Comparison of ENCODE assay signal across 21 cellular contexts in genomic region chr19:39146091-39146490, GRCh38. TPM values are rescaled to one million over a fixed set of nuclear protein-coding genes. Genes with fewer than 3 reads are reported as not detected.
DNase-seq lines count a peak whose midpoint lies in the region; ATAC-seq and TF ChIP-seq lines count a peak whose summit lies in the region.
"Had no signal": no experiment of that assay in that cellular context is flagged by ENCODE, and none has a peak within 500 bp of the region (broad histone marks: within the 10 kb centered on the region; RNA-seq: fewer than 3 reads in every experiment).

No MANE protein-coding gene starts in this region.

- H2AFZ ChIP-seq in GM23338 = no peak overlapping the region

- H3K27me3 Mint-ChIP-seq in GM23338 (ENCODE audit: insufficient read depth, low read depth, poor library complexity) = peaks cover 13% of the 10 kb centered on the region
- no peaks in the 10 kb centered on the region for H3K27me3 Mint-ChIP-seq in mesothelial cell of epicardium (ENCODE audit: low read depth)
- H3K27me3 Mint-ChIP-seq: naive thymus-derived CD8-positive, alpha-beta T cell; T-cell had no signal

- H3K27ac Mint-ChIP-seq in GM23338 = no peak overlapping the region
- peak overlapping the region; percentile 95 for H3K27ac Mint-ChIP-seq in mesothelial cell of epicardium
- H3K27ac Mint-ChIP-seq: dendritic cell treated with granulocyte-macrophage colony-stimulating factor and Interleukin-4, amounts not matched to agents 40 ng/mL and 50 ng/mL, for 4 days; T-cell had no signal

- peaks cover 72% of the 10 kb centered on the region for H3K79me2 ChIP-seq in GM23338 (replicated peaks; ENCODE audit: insufficient read depth)

- H3F3A ChIP-seq in GM23338 (replicated peaks; ENCODE audit: low read depth) = peaks cover 15% of the 10 kb centered on the region; the same call in 1 of the 2 replicates

- DNase-seq in GM23338 (ENCODE audit: low spot score) (no peak), mesothelial cell of epicardium (ENCODE audit: low spot score in 2 of 2, unreplicated experiment in 2 of 2) (no peak), testis (no peak), NCI-H2196 treated with DMSO at 0.1 percent for 48 hours (lab: John Stamatoyannopoulos, UW; ENCODE audit: unreplicated experiment) (no peak), NCI-H510A treated with DMSO at 0.1 percent for 48 hours (lab: John Stamatoyannopoulos, UW) (no peak), NCI-H2081 treated with DMSO at 0.1 percent for 48 hours (lab: John Stamatoyannopoulos, UW) (no peak)
- DNase-seq: activated effector memory CD4-positive, alpha-beta T cell treated with Interleukin-2 at 50 U/mL for 16 hours; COR-L47; left cardiac atrium; naive thymus-derived CD8-positive, alpha-beta T cell; NCI-H1092 treated with DMSO at 0.1 percent for 48 hours; T-cell had no signal

- H3K4me3 Mint-ChIP-seq in GM23338 = no peak overlapping the region
- no peak overlapping the region for H3K4me3 Mint-ChIP-seq in mesothelial cell of epicardium
- H3K4me3 Mint-ChIP-seq: dendritic cell treated with granulocyte-macrophage colony-stimulating factor and Interleukin-4, amounts not matched to agents 40 ng/mL and 50 ng/mL, for 4 days; naive thymus-derived CD8-positive, alpha-beta T cell; T-cell had no signal

- H3K9me3 Mint-ChIP-seq in GM23338 (0 out of 3 replicates have a peak, but pooled peaks cover 6% of the 10 kb centered on the region), mesothelial cell of epicardium (peaks cover 2% of the 10 kb centered on the region)
- H3K9me3 Mint-ChIP-seq: dendritic cell treated with granulocyte-macrophage colony-stimulating factor and Interleukin-4, amounts not matched to agents 40 ng/mL and 50 ng/mL, for 4 days; T-cell had no signal

- H3K27ac ChIP-seq in GM23338 (ENCODE audit: low read depth) = no peak overlapping the region
- H3K27ac ChIP-seq in testis = peak overlapping the region; percentile 50 to 55
- H3K27ac ChIP-seq: KMS-11 had no signal

- no peak for TF ChIP-seq CTCF in GM23338 (conservative IDR thresholded peaks at IDR 0.05; ENCODE audit: low read depth in 2 of 2)
- no peak for TF ChIP-seq CTCF in mesothelial cell of epicardium (IDR thresholded peaks at IDR 0.05; ENCODE audit: unreplicated experiment)
- no peak for TF ChIP-seq CTCF in testis (IDR thresholded peaks at IDR 0.05)

- H3K9me3 ChIP-seq in endocrine pancreas (ENCODE audit: control insufficient read depth, low read length) (no peaks in the 10 kb centered on the region), testis (no peaks in the 10 kb centered on the region)

- H3K4me2 ChIP-seq in GM23338 = peak overlapping the region; percentile 65
- H3K4me2 ChIP-seq: KMS-11 had no signal

- intact Hi-C loops in testis (cut with DNase I; ENCODE audit: low total_unique reads) = no loop called here

- H3K4me1 Mint-ChIP-seq in GM23338 (peaks cover 59% of the 10 kb centered on the region), mesothelial cell of epicardium (peaks cover 44% of the 10 kb centered on the region)

- peaks cover 34% of the 10 kb centered on the region for H3K4me1 ChIP-seq in GM23338 (ENCODE audit: insufficient read depth)
- H3K4me1 ChIP-seq in endocrine pancreas (ENCODE audit: control insufficient read depth, insufficient read depth, low read length) = peaks cover 4% of the 10 kb centered on the region
- H3K4me1 ChIP-seq in testis = peaks cover 27% of the 10 kb centered on the region

- no peaks in the 10 kb centered on the region for H3K36me3 ChIP-seq in GM23338 (ENCODE audit: insufficient read depth)
- H3K36me3 ChIP-seq in endocrine pancreas (ENCODE audit: control insufficient read depth, insufficient read depth, low read length) = no peaks in the 10 kb centered on the region
- no peaks in the 10 kb centered on the region for H3K36me3 ChIP-seq in testis (ENCODE audit: low read depth, missing control alignments)

- H3K4me3 ChIP-seq in GM23338 (no peak overlapping the region), endocrine pancreas (ENCODE audit: control insufficient read depth, insufficient read depth, low read length) (no peak overlapping the region), testis (no peak overlapping the region)
- H3K4me3 ChIP-seq: GM12878 had no signal

- TF ChIP-seq POLR2A in testis (IDR thresholded peaks at IDR 0.05) = no peak

- ATAC-seq in GM23338 = no peak
- no peak for ATAC-seq in GM18517 (IDR thresholded peaks at IDR 0.05; ENCODE audit: unreplicated experiment)
- ATAC-seq: GM12878; naive thymus-derived CD8-positive, alpha-beta T cell had no signal

- peak overlapping the region; percentile 55 for H3K9ac ChIP-seq in endocrine pancreas (ENCODE audit: control insufficient read depth, insufficient read depth, low read length)
- H3K9ac ChIP-seq: KMS-11 had no signal

- H3K9me2 ChIP-seq in GM23338 (ENCODE audit: insufficient read depth) = no peaks in the 10 kb centered on the region

- peaks cover 10% of the 10 kb centered on the region for H3K36me3 Mint-ChIP-seq in GM23338 (ENCODE audit: low read depth)
- H3K36me3 Mint-ChIP-seq in mesothelial cell of epicardium = peaks cover 11% of the 10 kb centered on the region

- H3K27me3 ChIP-seq in GM23338 (ENCODE audit: insufficient read depth) = no peaks in the 10 kb centered on the region
- no peaks in the 10 kb centered on the region for H3K27me3 ChIP-seq in endocrine pancreas (ENCODE audit: control insufficient read depth, insufficient read depth, low read length)
- no peaks in the 10 kb centered on the region for H3K27me3 ChIP-seq in testis

- H4K20me1 ChIP-seq in GM23338 (replicated peaks; ENCODE audit: insufficient read depth) = peaks cover 19% of the 10 kb centered on the region

- WGBS in testis, 2 donors = 100% methylated on average over 1 of the region's 1 CpG

TF ChIP-seq in GM23338, 12 proteins besides CTCF, POLR2A, EP300 and RAD21 (continues in another document):
- TF ChIP-seq ZNF331 (CRISPR knock-in tag; IDR thresholded peaks at IDR 0.05; ENCODE audit: low read depth) = no peak

RNA-seq across cellular contexts. Expression of gene PAK4, which starts 20.5 kb away (rescaled TPM):
- total RNA-seq in GM23338 (2014; rRNA removed; shearing (Covaris generic)) = 31.7 and 35.4 TPM in 2 replicates
- polyA plus RNA-seq in GM23338 (2016; fragmentation: Nextera tagmentation; extraction: Ambion mirVana) (28.3 and 28.7 TPM in 2 replicates), testis (ENCODE audit: insufficient read depth, low read depth, low replicate concordance) (61.0 TPM)
- total RNA-seq in mesothelial cell of epicardium (101 to 103 TPM (median 102 TPM) in 3 replicates), testis (10 to 100 TPM; 84.3 to 88.3 TPM)

RNA-seq across cellular contexts. Expression of gene NCCRP1, which starts 50.7 kb away (rescaled TPM):
- total RNA-seq in GM23338 (2014; rRNA removed; shearing (Covaris generic)) = 3.8 and 6.2 TPM in 2 replicates
- polyA plus RNA-seq in GM23338 (2016; fragmentation: Nextera tagmentation; extraction: Ambion mirVana) = 2.8 and 3.6 TPM in 2 replicates
- 11.7 to 14.8 TPM (median 12.2 TPM) in 3 replicates for total RNA-seq in mesothelial cell of epicardium
- total RNA-seq in testis = 1 to 10 TPM; 1.1 to 1.3 TPM
- polyA plus RNA-seq in testis (ENCODE audit: insufficient read depth, low read depth, low replicate concordance) = 0.73 TPM
- total RNA-seq: activated CD8-positive, alpha-beta memory T cell treated with anti-CD3 and anti-CD28 coated beads for 36 hours; GM12878; left cardiac atrium; naive thymus-derived CD8-positive, alpha-beta T cell had no signal
- polyA plus RNA-seq: GM12878; naive thymus-derived CD8-positive, alpha-beta T cell had no signal

RNA-seq across cellular contexts. Expression of gene SYCN, which starts 58.0 kb away (rescaled TPM):
- not detected in 2 replicates for total RNA-seq in GM23338 (2014; rRNA removed; shearing (Covaris generic))
- polyA plus RNA-seq in GM23338 (2016; fragmentation: Nextera tagmentation; extraction: Ambion mirVana) = not detected in 2 replicates
- not detected in 3 replicates for total RNA-seq in mesothelial cell of epicardium
- 100 to 1,000 TPM in 1 of 2 donors, 10 to 100 TPM in 1; 98.0 to 192 TPM for total RNA-seq in testis
- polyA plus RNA-seq in testis (ENCODE audit: insufficient read depth, low read depth, low replicate concordance) = 36.5 TPM
- total RNA-seq: activated CD8-positive, alpha-beta memory T cell treated with anti-CD3 and anti-CD28 coated beads for 36 hours; esophagus mucosa; left cardiac atrium; naive thymus-derived CD8-positive, alpha-beta T cell; RPMI7951 had no signal
- polyA plus RNA-seq: GM12878; naive thymus-derived CD8-positive, alpha-beta T cell; thymus had no signal

Comparison
In these comparisons a context has a peak if more than half of its experiments do, and no peak if none do; other contexts are left out.
1. RNA of gene SYCN, which starts 58.0 kb away (total RNA-seq): 98.0 to 192 TPM in testis; not detected in GM23338 and not detected in mesothelial cell of epicardium; every median in the first group is over 10 times any median in the second.